ENCODE assay signal across 14 cellular contexts in genomic region chr3:39125837-39126500, GRCh38. TPM values are rescaled to one million over a fixed set of nuclear protein-coding genes. Genes with fewer than 3 reads are reported as not detected.
A peak's percentile ranks its signal among the peaks of the same experiment; 100 is the strongest.
DNase-seq lines count a peak whose midpoint lies in the region; ATAC-seq and TF ChIP-seq lines count a peak whose summit lies in the region.
"Had no signal": no experiment of that assay in that cellular context is flagged by ENCODE, and none has a peak within 500 bp of the region (broad histone marks: within the 10 kb centered on the region; RNA-seq: fewer than 3 reads in every experiment).

No MANE protein-coding gene starts in this region.

- intact Hi-C loops in Panc1 (cut with micrococcal nuclease; ENCODE audit: unreplicated experiment): loop anchor here (5.0 kb wide), 1 partner anchor 161 kb away; no protein-coding TSS in a partner anchor

- H3K9me3 ChIP-seq in Panc1 (ENCODE audit: control insufficient read depth, insufficient read depth, low read depth, low read length): no peaks in the 10 kb centered on the region

- H3K36me3 ChIP-seq in Panc1 (ENCODE audit: control insufficient read depth, insufficient read depth, low read length): no peaks in the 10 kb centered on the region

- H3K36me3 Mint-ChIP-seq in natural killer cell treated with Interleukin-12 subunit alpha and Interleukin-12 subunit beta and Interleukin-15 and Interleukin-18, amount 100 ng/mL, for 72 hours: no peaks in the 10 kb centered on the region

- no peaks in the 10 kb centered on the region for H3K9me3 Mint-ChIP-seq in natural killer cell treated with Interleukin-12 subunit alpha and Interleukin-12 subunit beta and Interleukin-15 and Interleukin-18, amount 100 ng/mL, for 72 hours
- H3K9me3 Mint-ChIP-seq: activated CD4-positive, alpha-beta T cell treated with anti-CD3 and anti-CD28 coated beads, Interleukin-2, amount 10 ng/mL, durations not matched to agents 7 days and 5 days; neural crest cell had no signal

- H3K4me3 Mint-ChIP-seq in natural killer cell treated with Interleukin-12 subunit alpha and Interleukin-12 subunit beta and Interleukin-15 and Interleukin-18, amount 100 ng/mL, for 72 hours: no peak overlapping the region
- H3K4me3 Mint-ChIP-seq: activated CD4-positive, alpha-beta T cell treated with anti-CD3 and anti-CD28 coated beads, Interleukin-2, amount 10 ng/mL, durations not matched to agents 7 days and 5 days; neural crest cell had no signal

- H3K4me1 ChIP-seq in Panc1 (ENCODE audit: control insufficient read depth, insufficient read depth, low read length): peaks cover 10% of the 10 kb centered on the region; the same call in 1 of the 2 replicates

- peaks cover 19 to 22% of the 10 kb centered on the region in 2 donors for H3K4me1 Mint-ChIP-seq in natural killer cell treated with Interleukin-12 subunit alpha and Interleukin-12 subunit beta and Interleukin-15 and Interleukin-18, amount 100 ng/mL, for 72 hours (ENCODE audit: low read depth in 2 of 2)

- in situ Hi-C loops in Caki2 (cut with HindIII; ENCODE audit: low pct_unique_long_range_greater_than_20kb, low sequenced_read_pairs): no loop called here
- in situ Hi-C loops in Panc1 (cut with HindIII; ENCODE audit: low pct_unique_long_range_greater_than_20kb, low sequenced_read_pairs): no loop called here

- no peak overlapping the region for H3K27ac ChIP-seq in Panc1 (ENCODE audit: low read length)
- H3K27ac ChIP-seq: KMS-11 had no signal

- POLR2A ChIA-PET in Panc1 (lab: Charles Lee): interaction anchor here (1.0 kb wide), 1 partner anchor 18 kb away, joined by 3 read pairs; no protein-coding TSS in a partner anchor

- H3K27me3 Mint-ChIP-seq in natural killer cell treated with Interleukin-12 subunit alpha and Interleukin-12 subunit beta and Interleukin-15 and Interleukin-18, amount 100 ng/mL, for 72 hours: peaks cover 11 to 12% of the 10 kb centered on the region in 2 donors

- ATAC-seq in Panc1 (peak; percentile 82), GM21381 (IDR thresholded peaks at IDR 0.05; ENCODE audit: unreplicated experiment) (no peak)
- ATAC-seq in natural killer cell treated with Interleukin-12 subunit alpha and Interleukin-12 subunit beta and Interleukin-15 and Interleukin-18, amount 100 ng/mL, for 72 hours: no peak

- H3K27ac Mint-ChIP-seq in natural killer cell treated with Interleukin-12 subunit alpha and Interleukin-12 subunit beta and Interleukin-15 and Interleukin-18, amount 100 ng/mL, for 72 hours: no peak overlapping the region
- H3K27ac Mint-ChIP-seq: activated CD4-positive, alpha-beta T cell treated with anti-CD3 and anti-CD28 coated beads, Interleukin-2, amount 10 ng/mL, durations not matched to agents 7 days and 5 days had no signal

- CTCF ChIA-PET in Panc1 (lab: Charles Lee): interaction anchor here (1.1 to 2.0 kb wide), 2 partner anchors 20 to 162 kb away, joined by 3 to 9 read pairs; no protein-coding TSS in a partner anchor

- TF ChIP-seq CTCF in Panc1 (IDR thresholded peaks at IDR 0.05): no peak
- TF ChIP-seq CTCF in fibroblast of the aortic adventitia (IDR thresholded peaks at IDR 0.05; ENCODE audit: insufficient read depth, low read length): no peak

- H3K4me3 ChIP-seq in Panc1 (ENCODE audit: low read depth in 2 of 2, low read length in 2 of 2) (no peak overlapping the region), fibroblast of the aortic adventitia (ENCODE audit: low read depth, low read length) (no peak overlapping the region)
- H3K4me3 ChIP-seq: dorsolateral prefrontal cortex had no signal

- no TSS peak for BruUV-seq in Panc1 (replicated peaks; lab: Mats Ljungman, UMichigan)

- DNase-seq in Caki2 (ENCODE audit: low read depth) (peak; percentile 26), Panc1 (ENCODE audit: low read depth, low spot score) (no peak), fibroblast of the aortic adventitia (ENCODE audit: low read depth) (peak; percentile 35), renal cortical epithelial cell (ENCODE audit: low read depth) (peak; percentile 83), NCI-H526 (lab: John Stamatoyannopoulos, UW) (no peak), Kasumi-1 (lab: John Stamatoyannopoulos, UW) (no peak)
- DNase-seq in natural killer cell treated with Interleukin-12 subunit alpha and Interleukin-12 subunit beta and Interleukin-15 and Interleukin-18, amount 100 ng/mL, for 72 hours (ENCODE audit: low spot score): no peak
- DNase-seq: activated naive CD4-positive, alpha-beta T cell; DMS 273 treated with DMSO at 0.1 percent for 48 hours had no signal

- no peaks in the 10 kb centered on the region for H3K27me3 ChIP-seq in Panc1 (ENCODE audit: control insufficient read depth, insufficient read depth, low read length)
- H3K27me3 ChIP-seq: dorsolateral prefrontal cortex had no signal

RNA-seq across cellular contexts. Expression of gene TTC21A, which starts 18.5 kb away (rescaled TPM):
- total RNA-seq in Caki2 (2014; rRNA removed; shearing (Covaris generic); ENCODE audit: low replicate concordance): 0.54 and 0.96 TPM in 2 replicates
- total RNA-seq in Panc1 (2021; ENCODE audit: unreplicated experiment): 7.7 TPM
- 5.3 TPM for polyA plus RNA-seq in Panc1 (2012; ENCODE audit: insufficient read length)
- 2.4 and 3.8 TPM in 2 replicates for total RNA-seq in fibroblast of the aortic adventitia (ENCODE audit: low replicate concordance)
- 2.1 and 4.7 TPM in 2 replicates for total RNA-seq in renal cortical epithelial cell
- 1 to 10 TPM in 1 of 2 donors, under 1 TPM in 1; 0.12 to 1.8 TPM for total RNA-seq in natural killer cell treated with Interleukin-12 subunit alpha and Interleukin-12 subunit beta and Interleukin-15 and Interleukin-18, amount 100 ng/mL, for 72 hours

RNA-seq across cellular contexts. Expression of gene GORASP1, which starts 18.5 kb away (rescaled TPM):
- 26.8 and 33.3 TPM in 2 replicates for total RNA-seq in Caki2 (2014; rRNA removed; shearing (Covaris generic); ENCODE audit: low replicate concordance)
- total RNA-seq in Panc1 (2021; ENCODE audit: unreplicated experiment): 39.4 TPM
- polyA plus RNA-seq in Panc1 (2012; ENCODE audit: insufficient read length): 35.4 TPM
- 24.0 and 29.7 TPM in 2 replicates for total RNA-seq in fibroblast of the aortic adventitia (ENCODE audit: low replicate concordance)
- 31.8 and 35.8 TPM in 2 replicates for total RNA-seq in renal cortical epithelial cell
- total RNA-seq in natural killer cell treated with Interleukin-12 subunit alpha and Interleukin-12 subunit beta and Interleukin-15 and Interleukin-18, amount 100 ng/mL, for 72 hours: 10 to 100 TPM; 12.9 to 16.6 TPM

RNA-seq across cellular contexts. Expression of gene CSRNP1, which starts 27.4 kb away (rescaled TPM):
- total RNA-seq in Caki2 (2014; rRNA removed; shearing (Covaris generic); ENCODE audit: low replicate concordance): 6.5 and 7.4 TPM in 2 replicates
- 4.5 TPM for total RNA-seq in Panc1 (2021; ENCODE audit: unreplicated experiment)
- polyA plus RNA-seq in Panc1 (2012; ENCODE audit: insufficient read length): 2.8 TPM
- total RNA-seq in fibroblast of the aortic adventitia (ENCODE audit: low replicate concordance): 1.9 and 6.4 TPM in 2 replicates
- total RNA-seq in renal cortical epithelial cell: 12.3 and 16.1 TPM in 2 replicates
- 10 to 100 TPM; 10.8 to 18.4 TPM for total RNA-seq in natural killer cell treated with Interleukin-12 subunit alpha and Interleukin-12 subunit beta and Interleukin-15 and Interleukin-18, amount 100 ng/mL, for 72 hours

Comparison
In these comparisons a context has a peak if more than half of its experiments do, and no peak if none do; other contexts are left out.
1. DNase-seq: peak in Caki2 (single experiment), fibroblast of the aortic adventitia (single experiment) and renal cortical epithelial cell (single experiment); none in Panc1 (single experiment), NCI-H526 (0 of 2), natural killer cell treated with Interleukin-12 subunit alpha and Interleukin-12 subunit beta and Interleukin-15 and Interleukin-18, amount 100 ng/mL, for 72 hours (single experiment) and Kasumi-1 (0 of 2).